In the genomic region with DNA sequence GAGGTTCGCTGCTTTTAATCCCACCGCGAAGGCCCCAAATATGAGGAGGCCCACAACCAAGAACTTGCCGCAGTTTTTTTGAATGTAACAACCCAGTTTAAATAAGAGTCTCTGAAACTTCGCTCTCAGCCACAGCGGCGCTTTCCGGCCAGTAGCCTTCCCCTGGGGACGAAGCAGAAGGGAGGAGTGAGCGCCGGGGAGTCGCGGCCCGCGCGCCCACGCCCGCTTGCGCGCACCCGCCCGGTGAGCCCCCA, we compare ENCODE assay signal across 1 cellular context.
A peak's percentile ranks its signal among the peaks of the same experiment; 100 is the strongest.
TF ChIP-seq lines count a peak whose summit lies in the region.

No MANE protein-coding gene starts in this region.

TF ChIP-seq in K562, 482 proteins besides CTCF, POLR2A, EP300 and RAD21 (continued from another document):
- TF ChIP-seq ZNF639 (CRISPR knock-in tag; conservative IDR thresholded peaks at IDR 0.05 in 1 of 2, IDR thresholded peaks at IDR 0.05 in 1 of 2) (0 out of 4 replicates have a peak, but pooled peaks of 1 of the 2 experiments have one; percentile 24), ZNF23 (CRISPR knock-in tag; IDR thresholded peaks at IDR 0.05) (no peak), ZFX (CRISPR knock-in tag; IDR thresholded peaks at IDR 0.05) (peak; percentile 61), NFRKB (IDR thresholded peaks at IDR 0.05; ENCODE audit: low read depth) (0 out of 2 replicates have a peak, but pooled peaks have one; percentile 12), TAF1 (IDR thresholded peaks at IDR 0.05; ENCODE audit: control insufficient read depth, extremely low read depth, insufficient read depth, low read length, severe bottlenecking) (peak; percentile 7), EGR1 (conservative IDR thresholded peaks at IDR 0.05) (0 out of 2 replicates have a peak, but pooled peaks have one; percentile 1), ZNF124 (CRISPR knock-in tag; IDR thresholded peaks at IDR 0.05) (no peak), NFIC (IDR thresholded peaks at IDR 0.05) (0 out of 2 replicates have a peak, but pooled peaks have one; percentile 1), PTRF (tag; IDR thresholded peaks at IDR 0.05) (no peak), PHF8 (IDR thresholded peaks at IDR 0.05; ENCODE audit: borderline replicate concordance, low read length) (peak; percentile 14; the same call in 1 of the 2 replicates), POLR2G (IDR thresholded peaks at IDR 0.05; ENCODE audit: low read depth, low read length) (peak; percentile 2), GATAD2A (IDR thresholded peaks at IDR 0.05) (no peak)
- TF ChIP-seq, protein P1, sequence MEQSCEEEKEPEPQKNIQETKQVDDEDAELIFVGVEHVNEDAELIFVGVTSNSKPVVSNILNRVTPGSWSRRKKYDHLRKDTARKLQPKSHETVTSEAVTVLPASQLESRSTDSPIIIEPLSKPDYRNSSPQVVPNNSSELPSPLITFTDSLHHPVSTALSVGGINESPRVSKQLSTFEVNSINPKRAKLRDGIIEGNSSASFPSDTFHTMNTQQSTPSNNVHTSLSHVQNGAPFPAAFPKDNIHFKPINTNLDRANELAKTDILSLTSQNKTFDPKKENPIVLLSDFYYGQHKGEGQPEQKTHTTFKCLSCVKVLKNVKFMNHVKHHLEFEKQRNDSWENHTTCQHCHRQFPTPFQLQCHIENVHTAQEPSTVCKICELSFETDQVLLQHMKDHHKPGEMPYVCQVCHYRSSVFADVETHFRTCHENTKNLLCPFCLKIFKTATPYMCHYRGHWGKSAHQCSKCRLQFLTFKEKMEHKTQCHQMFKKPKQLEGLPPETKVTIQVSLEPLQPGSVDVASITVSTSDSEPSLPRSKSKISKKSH (CRISPR knock-in tag; IDR thresholded peaks at IDR 0.05): no peak
